1 cellular context compared by ENCODE assay signal in genomic region chr19:44846455-44847143, GRCh38.
TF ChIP-seq lines count a peak whose summit lies in the region.

No MANE protein-coding gene starts in this region.

TF ChIP-seq in H1, 55 proteins besides CTCF, POLR2A, EP300 and RAD21:
- TF ChIP-seq MAX (IDR thresholded peaks at IDR 0.05) (0 out of 2 replicates have a peak, but pooled peaks have one; percentile 19), TAF7 (optimal IDR thresholded peaks at IDR 0.05; ENCODE audit: borderline replicate concordance, low read depth, low read length) (peak; percentile 8), PHF8 (conservative IDR thresholded peaks at IDR 0.05; ENCODE audit: low read depth, low read length) (peak; percentile 59; the same call in 1 of the 2 replicates), JUN (IDR thresholded peaks at IDR 0.05; ENCODE audit: low read depth, low read length) (no peak), ZNF274 (IDR thresholded peaks at IDR 0.05; ENCODE audit: borderline replicate concordance, extremely low read depth, low read length) (no peak), SIN3A (conservative IDR thresholded peaks at IDR 0.05 in 1 of 2, IDR thresholded peaks at IDR 0.05 in 1 of 2; ENCODE audit: low read depth in 1 of 2, low read length in 2 of 2) (peak; percentile 77 to 79; a peak in 2 of 4 replicates), CHD2 (IDR thresholded peaks at IDR 0.05; ENCODE audit: low read length) (0 out of 2 replicates have a peak, but pooled peaks have one; percentile 24), KDM4A (IDR thresholded peaks at IDR 0.05; ENCODE audit: low read depth, low read length, severe bottlenecking) (peak; percentile 66), EGR1 (IDR thresholded peaks at IDR 0.05; ENCODE audit: borderline replicate concordance, low read depth, low read length) (peak; percentile 77), TEAD4 (IDR thresholded peaks at IDR 0.05; ENCODE audit: low read depth, low read length) (peak; percentile 99), TAF1 (IDR thresholded peaks at IDR 0.05; ENCODE audit: low read depth, low read length) (peak; percentile 35), NRF1 (IDR thresholded peaks at IDR 0.05; ENCODE audit: low read depth, low read length) (no peak), POU5F1 (IDR thresholded peaks at IDR 0.05; ENCODE audit: low read depth, low read length) (no peak), CREB1 (IDR thresholded peaks at IDR 0.05) (peak; percentile 43; the same call in 1 of the 2 replicates), SP4 (IDR thresholded peaks at IDR 0.05; ENCODE audit: low read length) (0 out of 2 replicates have a peak, but pooled peaks have one; percentile 13), TBP (IDR thresholded peaks at IDR 0.05; ENCODE audit: low read depth, low read length) (peak; percentile 45; the same call in 1 of the 2 replicates), ATF2 (IDR thresholded peaks at IDR 0.05; ENCODE audit: low read length) (peak; percentile 61; the same call in 1 of the 2 replicates), POLR2AphosphoS5 (IDR thresholded peaks at IDR 0.05; ENCODE audit: low read depth, low read length) (peak; percentile 56; the same call in 1 of the 2 replicates), HDAC2 (IDR thresholded peaks at IDR 0.05; ENCODE audit: borderline replicate concordance in 1 of 2, low read depth in 2 of 2, low read length in 2 of 2) (0 out of 4 replicates have a peak, but pooled peaks of 1 of the 2 experiments have one; percentile 46), CTBP2 (IDR thresholded peaks at IDR 0.05; ENCODE audit: borderline replicate concordance, insufficient read depth, insufficient read length, low read length) (peak; percentile 95), GABPA (IDR thresholded peaks at IDR 0.05; ENCODE audit: borderline replicate concordance, insufficient read depth, low read length) (no peak), SAP30 (IDR thresholded peaks at IDR 0.05; ENCODE audit: insufficient read depth, insufficient replicate concordance, low read length) (peak; percentile 44), FOSL1 (IDR thresholded peaks at IDR 0.05; ENCODE audit: insufficient read depth, low read depth, low read length) (no peak), RBBP5 (IDR thresholded peaks at IDR 0.05; ENCODE audit: borderline replicate concordance, low read depth, low read length) (no peak), SP1 (IDR thresholded peaks at IDR 0.05; ENCODE audit: low read depth, low read length) (peak; percentile 85), BACH1 (IDR thresholded peaks at IDR 0.05; ENCODE audit: low read length) (no peak), ASH2L (IDR thresholded peaks at IDR 0.05; ENCODE audit: low read length) (no peak), KDM5A (IDR thresholded peaks at IDR 0.05; ENCODE audit: low read length) (no peak), SP2 (IDR thresholded peaks at IDR 0.05; ENCODE audit: low read length) (no peak)
- TF ChIP-seq, protein P1, sequence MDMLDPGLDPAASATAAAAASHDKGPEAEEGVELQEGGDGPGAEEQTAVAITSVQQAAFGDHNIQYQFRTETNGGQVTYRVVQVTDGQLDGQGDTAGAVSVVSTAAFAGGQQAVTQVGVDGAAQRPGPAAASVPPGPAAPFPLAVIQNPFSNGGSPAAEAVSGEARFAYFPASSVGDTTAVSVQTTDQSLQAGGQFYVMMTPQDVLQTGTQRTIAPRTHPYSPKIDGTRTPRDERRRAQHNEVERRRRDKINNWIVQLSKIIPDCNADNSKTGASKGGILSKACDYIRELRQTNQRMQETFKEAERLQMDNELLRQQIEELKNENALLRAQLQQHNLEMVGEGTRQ (IDR thresholded peaks at IDR 0.05; ENCODE audit: low read length) = no peak
TF ChIP-seq in H1: peak in this region for 18.
